In the genomic region with DNA sequence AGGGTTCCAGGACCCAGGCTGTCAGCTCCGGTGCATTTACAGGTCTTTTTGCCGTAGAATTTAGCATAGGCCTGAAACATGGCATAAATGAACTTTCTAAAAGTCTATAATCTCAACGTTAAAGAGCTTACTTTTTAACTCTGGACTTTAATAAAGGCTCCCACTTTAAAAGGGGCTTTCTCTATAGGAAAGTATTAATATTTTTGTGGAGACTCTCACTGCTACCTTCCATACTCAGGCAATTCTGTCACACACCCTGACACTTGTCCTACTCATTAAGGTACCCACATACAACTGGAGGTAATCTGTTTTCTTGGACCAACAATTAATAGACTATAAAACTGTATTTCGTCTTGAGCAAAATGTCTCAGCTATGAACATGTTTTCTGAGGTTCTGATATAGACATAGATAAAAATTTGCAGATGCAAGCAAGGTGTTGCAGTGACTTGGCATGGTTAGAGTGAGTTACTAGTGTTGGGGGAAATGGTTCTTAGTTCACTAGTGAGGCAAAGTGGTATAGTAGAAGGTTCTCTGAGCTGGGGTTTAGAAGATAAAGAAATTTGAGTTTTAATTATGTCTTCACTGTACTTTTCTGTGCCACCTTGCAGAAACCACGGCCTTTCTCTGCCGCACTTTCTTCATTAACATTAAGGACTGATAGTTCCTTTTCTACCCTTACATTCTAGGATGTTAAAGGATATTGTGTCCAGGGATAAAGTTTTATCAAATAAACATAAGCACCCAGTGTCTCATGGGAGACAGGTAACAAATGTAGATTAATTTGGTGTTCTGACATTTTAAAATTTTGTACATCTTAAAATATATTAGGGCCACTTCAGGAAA, we compare ENCODE assay signal across 2 cellular contexts.
TF ChIP-seq lines count a peak whose summit lies in the region.

No MANE protein-coding gene starts in this region.

TF ChIP-seq in GM23338, 12 proteins besides CTCF, POLR2A, EP300 and RAD21 (continued from another document):
- TF ChIP-seq, protein P1, sequence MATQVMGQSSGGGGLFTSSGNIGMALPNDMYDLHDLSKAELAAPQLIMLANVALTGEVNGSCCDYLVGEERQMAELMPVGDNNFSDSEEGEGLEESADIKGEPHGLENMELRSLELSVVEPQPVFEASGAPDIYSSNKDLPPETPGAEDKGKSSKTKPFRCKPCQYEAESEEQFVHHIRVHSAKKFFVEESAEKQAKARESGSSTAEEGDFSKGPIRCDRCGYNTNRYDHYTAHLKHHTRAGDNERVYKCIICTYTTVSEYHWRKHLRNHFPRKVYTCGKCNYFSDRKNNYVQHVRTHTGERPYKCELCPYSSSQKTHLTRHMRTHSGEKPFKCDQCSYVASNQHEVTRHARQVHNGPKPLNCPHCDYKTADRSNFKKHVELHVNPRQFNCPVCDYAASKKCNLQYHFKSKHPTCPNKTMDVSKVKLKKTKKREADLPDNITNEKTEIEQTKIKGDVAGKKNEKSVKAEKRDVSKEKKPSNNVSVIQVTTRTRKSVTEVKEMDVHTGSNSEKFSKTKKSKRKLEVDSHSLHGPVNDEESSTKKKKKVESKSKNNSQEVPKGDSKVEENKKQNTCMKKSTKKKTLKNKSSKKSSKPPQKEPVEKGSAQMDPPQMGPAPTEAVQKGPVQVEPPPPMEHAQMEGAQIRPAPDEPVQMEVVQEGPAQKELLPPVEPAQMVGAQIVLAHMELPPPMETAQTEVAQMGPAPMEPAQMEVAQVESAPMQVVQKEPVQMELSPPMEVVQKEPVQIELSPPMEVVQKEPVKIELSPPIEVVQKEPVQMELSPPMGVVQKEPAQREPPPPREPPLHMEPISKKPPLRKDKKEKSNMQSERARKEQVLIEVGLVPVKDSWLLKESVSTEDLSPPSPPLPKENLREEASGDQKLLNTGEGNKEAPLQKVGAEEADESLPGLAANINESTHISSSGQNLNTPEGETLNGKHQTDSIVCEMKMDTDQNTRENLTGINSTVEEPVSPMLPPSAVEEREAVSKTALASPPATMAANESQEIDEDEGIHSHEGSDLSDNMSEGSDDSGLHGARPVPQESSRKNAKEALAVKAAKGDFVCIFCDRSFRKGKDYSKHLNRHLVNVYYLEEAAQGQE (IDR thresholded peaks at IDR 0.05; ENCODE audit: unreplicated experiment): no peak
- TF ChIP-seq NANOG (IDR thresholded peaks at IDR 0.05; ENCODE audit: borderline replicate concordance) (no peak), STAT1 (IDR thresholded peaks at IDR 0.05; ENCODE audit: unreplicated experiment) (no peak), JUNB (IDR thresholded peaks at IDR 0.05; ENCODE audit: unreplicated experiment) (no peak), EZH2 (IDR thresholded peaks at IDR 0.05; ENCODE audit: low read depth, unreplicated experiment) (no peak)
- TF ChIP-seq, protein P2, sequence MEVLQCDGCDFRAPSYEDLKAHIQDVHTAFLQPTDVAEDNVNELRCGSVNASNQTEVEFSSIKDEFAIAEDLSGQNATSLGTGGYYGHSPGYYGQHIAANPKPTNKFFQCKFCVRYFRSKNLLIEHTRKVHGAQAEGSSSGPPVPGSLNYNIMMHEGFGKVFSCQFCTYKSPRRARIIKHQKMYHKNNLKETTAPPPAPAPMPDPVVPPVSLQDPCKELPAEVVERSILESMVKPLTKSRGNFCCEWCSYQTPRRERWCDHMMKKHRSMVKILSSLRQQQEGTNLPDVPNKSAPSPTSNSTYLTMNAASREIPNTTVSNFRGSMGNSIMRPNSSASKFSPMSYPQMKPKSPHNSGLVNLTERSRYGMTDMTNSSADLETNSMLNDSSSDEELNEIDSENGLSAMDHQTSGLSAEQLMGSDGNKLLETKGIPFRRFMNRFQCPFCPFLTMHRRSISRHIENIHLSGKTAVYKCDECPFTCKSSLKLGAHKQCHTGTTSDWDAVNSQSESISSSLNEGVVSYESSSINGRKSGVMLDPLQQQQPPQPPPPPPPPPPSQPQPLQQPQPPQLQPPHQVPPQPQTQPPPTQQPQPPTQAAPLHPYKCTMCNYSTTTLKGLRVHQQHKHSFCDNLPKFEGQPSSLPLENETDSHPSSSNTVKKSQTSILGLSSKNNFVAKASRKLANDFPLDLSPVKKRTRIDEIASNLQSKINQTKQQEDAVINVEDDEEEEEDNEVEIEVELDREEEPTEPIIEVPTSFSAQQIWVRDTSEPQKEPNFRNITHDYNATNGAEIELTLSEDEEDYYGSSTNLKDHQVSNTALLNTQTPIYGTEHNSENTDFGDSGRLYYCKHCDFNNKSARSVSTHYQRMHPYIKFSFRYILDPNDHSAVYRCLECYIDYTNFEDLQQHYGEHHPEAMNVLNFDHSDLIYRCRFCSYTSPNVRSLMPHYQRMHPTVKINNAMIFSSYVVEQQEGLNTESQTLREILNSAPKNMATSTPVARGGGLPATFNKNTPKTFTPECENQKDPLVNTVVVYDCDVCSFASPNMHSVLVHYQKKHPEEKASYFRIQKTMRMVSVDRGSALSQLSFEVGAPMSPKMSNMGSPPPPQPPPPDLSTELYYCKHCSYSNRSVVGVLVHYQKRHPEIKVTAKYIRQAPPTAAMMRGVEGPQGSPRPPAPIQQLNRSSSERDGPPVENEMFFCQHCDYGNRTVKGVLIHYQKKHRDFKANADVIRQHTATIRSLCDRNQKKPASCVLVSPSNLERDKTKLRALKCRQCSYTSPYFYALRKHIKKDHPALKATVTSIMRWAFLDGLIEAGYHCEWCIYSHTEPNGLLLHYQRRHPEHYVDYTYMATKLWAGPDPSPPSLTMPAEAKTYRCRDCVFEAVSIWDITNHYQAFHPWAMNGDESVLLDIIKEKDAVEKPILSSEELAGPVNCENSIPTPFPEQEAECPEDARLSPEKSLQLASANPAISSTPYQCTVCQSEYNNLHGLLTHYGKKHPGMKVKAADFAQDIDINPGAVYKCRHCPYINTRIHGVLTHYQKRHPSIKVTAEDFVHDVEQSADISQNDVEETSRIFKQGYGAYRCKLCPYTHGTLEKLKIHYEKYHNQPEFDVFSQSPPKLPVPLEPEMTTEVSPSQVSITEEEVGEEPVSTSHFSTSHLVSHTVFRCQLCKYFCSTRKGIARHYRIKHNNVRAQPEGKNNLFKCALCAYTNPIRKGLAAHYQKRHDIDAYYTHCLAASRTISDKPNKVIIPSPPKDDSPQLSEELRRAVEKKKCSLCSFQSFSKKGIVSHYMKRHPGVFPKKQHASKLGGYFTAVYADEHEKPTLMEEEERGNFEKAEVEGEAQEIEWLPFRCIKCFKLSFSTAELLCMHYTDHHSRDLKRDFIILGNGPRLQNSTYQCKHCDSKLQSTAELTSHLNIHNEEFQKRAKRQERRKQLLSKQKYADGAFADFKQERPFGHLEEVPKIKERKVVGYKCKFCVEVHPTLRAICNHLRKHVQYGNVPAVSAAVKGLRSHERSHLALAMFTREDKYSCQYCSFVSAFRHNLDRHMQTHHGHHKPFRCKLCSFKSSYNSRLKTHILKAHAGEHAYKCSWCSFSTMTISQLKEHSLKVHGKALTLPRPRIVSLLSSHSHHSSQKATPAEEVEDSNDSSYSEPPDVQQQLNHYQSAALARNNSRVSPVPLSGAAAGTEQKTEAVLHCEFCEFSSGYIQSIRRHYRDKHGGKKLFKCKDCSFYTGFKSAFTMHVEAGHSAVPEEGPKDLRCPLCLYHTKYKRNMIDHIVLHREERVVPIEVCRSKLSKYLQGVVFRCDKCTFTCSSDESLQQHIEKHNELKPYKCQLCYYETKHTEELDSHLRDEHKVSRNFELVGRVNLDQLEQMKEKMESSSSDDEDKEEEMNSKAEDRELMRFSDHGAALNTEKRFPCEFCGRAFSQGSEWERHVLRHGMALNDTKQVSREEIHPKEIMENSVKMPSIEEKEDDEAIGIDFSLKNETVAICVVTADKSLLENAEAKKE (CRISPR knock-in tag; IDR thresholded peaks at IDR 0.05): no peak

TF ChIP-seq in SK-N-SH treated with all-trans-retinoic acid at 6 μM for 48 hours, 23 proteins besides CTCF, POLR2A, EP300 and RAD21 (continued from another document):
- TF ChIP-seq, protein P3, sequence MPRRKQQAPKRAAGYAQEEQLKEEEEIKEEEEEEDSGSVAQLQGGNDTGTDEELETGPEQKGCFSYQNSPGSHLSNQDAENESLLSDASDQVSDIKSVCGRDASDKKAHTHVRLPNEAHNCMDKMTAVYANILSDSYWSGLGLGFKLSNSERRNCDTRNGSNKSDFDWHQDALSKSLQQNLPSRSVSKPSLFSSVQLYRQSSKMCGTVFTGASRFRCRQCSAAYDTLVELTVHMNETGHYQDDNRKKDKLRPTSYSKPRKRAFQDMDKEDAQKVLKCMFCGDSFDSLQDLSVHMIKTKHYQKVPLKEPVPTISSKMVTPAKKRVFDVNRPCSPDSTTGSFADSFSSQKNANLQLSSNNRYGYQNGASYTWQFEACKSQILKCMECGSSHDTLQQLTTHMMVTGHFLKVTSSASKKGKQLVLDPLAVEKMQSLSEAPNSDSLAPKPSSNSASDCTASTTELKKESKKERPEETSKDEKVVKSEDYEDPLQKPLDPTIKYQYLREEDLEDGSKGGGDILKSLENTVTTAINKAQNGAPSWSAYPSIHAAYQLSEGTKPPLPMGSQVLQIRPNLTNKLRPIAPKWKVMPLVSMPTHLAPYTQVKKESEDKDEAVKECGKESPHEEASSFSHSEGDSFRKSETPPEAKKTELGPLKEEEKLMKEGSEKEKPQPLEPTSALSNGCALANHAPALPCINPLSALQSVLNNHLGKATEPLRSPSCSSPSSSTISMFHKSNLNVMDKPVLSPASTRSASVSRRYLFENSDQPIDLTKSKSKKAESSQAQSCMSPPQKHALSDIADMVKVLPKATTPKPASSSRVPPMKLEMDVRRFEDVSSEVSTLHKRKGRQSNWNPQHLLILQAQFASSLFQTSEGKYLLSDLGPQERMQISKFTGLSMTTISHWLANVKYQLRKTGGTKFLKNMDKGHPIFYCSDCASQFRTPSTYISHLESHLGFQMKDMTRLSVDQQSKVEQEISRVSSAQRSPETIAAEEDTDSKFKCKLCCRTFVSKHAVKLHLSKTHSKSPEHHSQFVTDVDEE (CRISPR knock-in tag; IDR thresholded peaks at IDR 0.05): no peak
- TF ChIP-seq ESRRG (CRISPR knock-in tag; IDR thresholded peaks at IDR 0.05) (no peak), ZFP30 (CRISPR knock-in tag; IDR thresholded peaks at IDR 0.05) (no peak), ZNF70 (CRISPR knock-in tag; IDR thresholded peaks at IDR 0.05) (no peak), TOX (CRISPR knock-in tag; IDR thresholded peaks at IDR 0.05; ENCODE audit: borderline replicate concordance) (no peak), ZC3H10 (CRISPR knock-in tag; IDR thresholded peaks at IDR 0.05) (no peak), PPARA (CRISPR knock-in tag; IDR thresholded peaks at IDR 0.05; ENCODE audit: borderline replicate concordance) (no peak), TCF4 (CRISPR knock-in tag; IDR thresholded peaks at IDR 0.05; ENCODE audit: borderline replicate concordance) (no peak)
- TF ChIP-seq, protein P4, sequence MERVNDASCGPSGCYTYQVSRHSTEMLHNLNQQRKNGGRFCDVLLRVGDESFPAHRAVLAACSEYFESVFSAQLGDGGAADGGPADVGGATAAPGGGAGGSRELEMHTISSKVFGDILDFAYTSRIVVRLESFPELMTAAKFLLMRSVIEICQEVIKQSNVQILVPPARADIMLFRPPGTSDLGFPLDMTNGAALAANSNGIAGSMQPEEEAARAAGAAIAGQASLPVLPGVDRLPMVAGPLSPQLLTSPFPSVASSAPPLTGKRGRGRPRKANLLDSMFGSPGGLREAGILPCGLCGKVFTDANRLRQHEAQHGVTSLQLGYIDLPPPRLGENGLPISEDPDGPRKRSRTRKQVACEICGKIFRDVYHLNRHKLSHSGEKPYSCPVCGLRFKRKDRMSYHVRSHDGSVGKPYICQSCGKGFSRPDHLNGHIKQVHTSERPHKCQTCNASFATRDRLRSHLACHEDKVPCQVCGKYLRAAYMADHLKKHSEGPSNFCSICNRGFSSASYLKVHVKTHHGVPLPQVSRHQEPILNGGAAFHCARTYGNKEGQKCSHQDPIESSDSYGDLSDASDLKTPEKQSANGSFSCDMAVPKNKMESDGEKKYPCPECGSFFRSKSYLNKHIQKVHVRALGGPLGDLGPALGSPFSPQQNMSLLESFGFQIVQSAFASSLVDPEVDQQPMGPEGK (CRISPR knock-in tag; IDR thresholded peaks at IDR 0.05; ENCODE audit: borderline replicate concordance): no peak
TF ChIP-seq in SK-N-SH treated with all-trans-retinoic acid at 6 μM for 48 hours: peak in this region for 0.
